9 cellular contexts compared by ENCODE assay signal in the genomic region with DNA sequence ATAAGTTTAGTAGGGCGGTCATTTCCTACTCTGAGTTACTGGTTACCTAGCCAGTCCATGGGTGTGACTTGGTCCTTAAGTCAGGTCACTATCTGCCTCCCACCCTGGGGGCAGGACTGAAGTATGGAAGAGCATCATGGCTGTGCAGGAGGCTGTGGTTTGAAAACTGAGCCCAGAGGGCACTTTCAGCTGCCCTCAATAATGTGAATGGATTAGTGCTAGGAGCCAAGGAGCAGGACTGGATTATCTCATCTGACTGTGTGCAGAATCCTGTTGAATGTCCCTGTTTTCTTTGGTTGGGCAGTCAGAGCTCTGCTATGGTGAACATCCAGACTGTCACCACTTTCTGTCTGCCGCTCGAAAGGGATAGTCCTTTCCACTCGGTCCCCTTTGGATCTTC. TPM values are rescaled to one million over a fixed set of nuclear protein-coding genes. Genes with fewer than 3 reads are reported as not detected.
DNase-seq lines count a peak whose midpoint lies in the region; ATAC-seq, FAIRE-seq and TF ChIP-seq lines count a peak whose summit lies in the region.
"Had no signal": no experiment of that assay in that cellular context is flagged by ENCODE, and none has a peak within 500 bp of the region (broad histone marks: within the 10 kb centered on the region; RNA-seq: fewer than 3 reads in every experiment).

No MANE protein-coding gene starts in this region.

- H3K79me2 ChIP-seq in HCT116 (ENCODE audit: insufficient read depth, low read length) (peaks cover 55% of the 10 kb centered on the region), mesendoderm (ENCODE audit: control insufficient read depth, insufficient read depth, low read length) (peaks cover 37% of the 10 kb centered on the region)

- peak overlapping the region in 1 of 2 experiments; percentile 96; a peak in 4 of 6 replicates for H3K27ac ChIP-seq in A549
- H3K27ac ChIP-seq in HCT116 (ENCODE audit: low read depth, low read length): no peak overlapping the region
- no peak overlapping the region for H3K27ac ChIP-seq in mesendoderm (ENCODE audit: low read depth, low read length)

- H3K23ac ChIP-seq in mesendoderm (ENCODE audit: low read length): no peak overlapping the region

- no peaks in the 10 kb centered on the region for H3K9me2 ChIP-seq in HCT116 (ENCODE audit: insufficient read depth)

- in situ Hi-C loops in astrocyte of the cerebellum (cut with HindIII; ENCODE audit: low sequenced_read_pairs): no loop called here

- peak overlapping the region; percentile 99 for H3K9ac ChIP-seq in HCT116 (ENCODE audit: low read length)
- peak overlapping the region; percentile 87 for H3K9ac ChIP-seq in mesendoderm (ENCODE audit: low read length)

- FAIRE-seq in A549 (lab: Jason Lieb, UNC): no peak
- FAIRE-seq: GM18507 had no signal

- TF ChIP-seq CTCF in A549 (IDR thresholded peaks at IDR 0.05): no peak
- TF ChIP-seq CTCF in HCT116 (IDR thresholded peaks at IDR 0.05 in 2 of 3, conservative IDR thresholded peaks at IDR 0.05 in 1 of 3; ENCODE audit: borderline replicate concordance in 1 of 3, insufficient read depth in 1 of 3, low read depth in 2 of 3, low read length in 2 of 3): no peak
- TF ChIP-seq CTCF in astrocyte of the cerebellum (IDR thresholded peaks at IDR 0.05; ENCODE audit: low read depth, low read length, missing control alignments): no peak

- H4K5ac ChIP-seq in mesendoderm (ENCODE audit: low read length): no peak overlapping the region

- POLR2A ChIA-PET in A549 (lab: Yijun Ruan, JAX): interaction anchor here (0.6 to 1.4 kb wide), 2 partner anchors 9 to 30 kb away, joined by 3 read pairs; no protein-coding TSS in a partner anchor
- POLR2A ChIA-PET in HCT116 (lab: Charles Lee): no interaction called here

- intact Hi-C loops in HCT116 (cut with micrococcal nuclease): loop anchor here (5.0 kb wide), 2 partner anchors 127 to 427 kb away; no protein-coding TSS in a partner anchor

- TF ChIP-seq EP300 in A549 (IDR thresholded peaks at IDR 0.05): no peak

- no peak overlapping the region for H3K18ac ChIP-seq in mesendoderm (ENCODE audit: low read length)

- H3K79me1 ChIP-seq in mesendoderm (ENCODE audit: low read length): peaks cover 4% of the 10 kb centered on the region

- no peak for ATAC-seq in A549
- ATAC-seq in HCT116: no peak
- ATAC-seq in HG03442 (IDR thresholded peaks at IDR 0.05; ENCODE audit: unreplicated experiment): no peak

- H3K36me3 ChIP-seq in HCT116 (ENCODE audit: control insufficient read depth in 1 of 2, insufficient read depth in 2 of 2, low read length in 2 of 2): peaks cover 13 to 17% of the 10 kb centered on the region in 2 experiments
- no peaks in the 10 kb centered on the region for H3K36me3 ChIP-seq in mesendoderm (ENCODE audit: control insufficient read depth, insufficient read depth, low read length)

- H3K27me3 ChIP-seq in HCT116 (ENCODE audit: insufficient read depth, low read length) (no peaks in the 10 kb centered on the region), mesendoderm (ENCODE audit: insufficient read depth, low read length, poor library complexity) (no peaks in the 10 kb centered on the region)

- H4K20me1 ChIP-seq in HCT116 (ENCODE audit: insufficient read depth): peaks cover 14% of the 10 kb centered on the region; the same call in 1 of the 2 replicates

- no TSS peak for BruUV-seq in HCT116 (replicated peaks; lab: Mats Ljungman, UMichigan)

- no peak overlapping the region for H2BK15ac ChIP-seq in mesendoderm (replicated peaks; ENCODE audit: low read depth)

- H2BK5ac ChIP-seq in mesendoderm (ENCODE audit: low read length): no peak overlapping the region

- DNase-seq in A549 (ENCODE audit: low read depth in 1 of 2, low spot score in 1 of 2) (no peak), HCT116 (ENCODE audit: low read depth, low spot score) (no peak), astrocyte of the cerebellum (ENCODE audit: low read depth) (no peak), mesendoderm (peak; percentile 34), mesenteric fat pad (ENCODE audit: low spot score) (no peak), HT-29 (ENCODE audit: low spot score) (no peak), DMS79 treated with DMSO at 0.1 percent for 48 hours (lab: John Stamatoyannopoulos, UW) (no peak)

- H2AK5ac ChIP-seq in mesendoderm (ENCODE audit: low read length): no peak overlapping the region

- H3K4ac ChIP-seq in mesendoderm (ENCODE audit: low read depth, low read length): no peak overlapping the region

- TF ChIP-seq POLR2A in A549 (IDR thresholded peaks at IDR 0.05; ENCODE audit: low read length) (no peak), HCT116 (IDR thresholded peaks at IDR 0.05; ENCODE audit: borderline replicate concordance, extremely low read depth, insufficient read depth, insufficient read length) (no peak)

- CTCF ChIA-PET in A549 (lab: Yijun Ruan, JAX): interaction anchor here (2.0 kb wide), 1 partner anchor 10 kb away, joined by 6 read pairs; no protein-coding TSS in a partner anchor
- CTCF ChIA-PET in HCT116 (lab: Charles Lee): no interaction called here

- RAD21 ChIA-PET in HCT116 (lab: Charles Lee; ENCODE audit: low non-redundant PET in 1 of 2, low total read pairs in 2 of 2, uncharacterized antibody in 2 of 2, unreplicated experiment in 2 of 2): no interaction called here

- H3K4me1 ChIP-seq in A549 (peaks cover 21% of the 10 kb centered on the region), HCT116 (ENCODE audit: control insufficient read depth in 1 of 2, insufficient read depth in 2 of 2, low read length in 2 of 2) (peaks cover 10 to 18% of the 10 kb centered on the region in 2 experiments; a peak in 3 of 4 replicates), mesendoderm (ENCODE audit: control insufficient read depth, low read depth, low read length) (peaks cover 6% of the 10 kb centered on the region)

- no peaks in the 10 kb centered on the region for H3K9me3 ChIP-seq in A549
- no peaks in the 10 kb centered on the region for H3K9me3 ChIP-seq in HCT116 (ENCODE audit: control insufficient read depth in 1 of 2, insufficient read depth in 1 of 2, low read depth in 1 of 2, low read length in 2 of 2)

- H3K4me2 ChIP-seq in A549 (peak overlapping the region; percentile 99), HCT116 (ENCODE audit: low read length) (peak overlapping the region; percentile 91), mesendoderm (ENCODE audit: low read length) (peak overlapping the region; percentile 89)

- TF ChIP-seq RAD21 in A549 (conservative IDR thresholded peaks at IDR 0.05 in 1 of 2, IDR thresholded peaks at IDR 0.05 in 1 of 2) (no peak), HCT116 (IDR thresholded peaks at IDR 0.05; ENCODE audit: low read depth) (no peak)

- no peak overlapping the region for H2BK120ac ChIP-seq in mesendoderm (ENCODE audit: low read depth, low read length)

- H3K4me3 ChIP-seq in A549 (peak overlapping the region; percentile 66), HCT116 (replicated peaks in 1 of 2; ENCODE audit: low read depth in 1 of 2, low read length in 2 of 2) (peak overlapping the region; percentile 88 to 97), astrocyte of the cerebellum (ENCODE audit: low read depth, low read length) (peak overlapping the region; percentile 81), mesendoderm (ENCODE audit: low read length) (no peak overlapping the region)

- 80% methylated on average over 4 of the region's 4 CpGs for WGBS in A549 (ENCODE audit: missing lambda C conversion rate)
- WGBS in mesendoderm (ENCODE audit: extremely low coverage, insufficient coverage, low lambda C conversion rate): no CpG with 5 or more reads among the region's 4 CpGs

- no peak overlapping the region for H2AFZ ChIP-seq in HCT116 (ENCODE audit: low read depth, low read length, poor library complexity, severe bottlenecking)

- no peak overlapping the region for H4K8ac ChIP-seq in mesendoderm (ENCODE audit: low read depth, low read length)

- peak overlapping the region; percentile 95 for H3K56ac ChIP-seq in mesendoderm (ENCODE audit: low read length)

TF ChIP-seq in A549, 52 proteins besides CTCF, POLR2A, EP300 and RAD21 (continues in another document):
- TF ChIP-seq ESRRA (IDR thresholded peaks at IDR 0.05; ENCODE audit: borderline replicate concordance, low read length) (no peak), EHF (CRISPR knock-in tag; IDR thresholded peaks at IDR 0.05) (no peak), ZFP36 (IDR thresholded peaks at IDR 0.05; ENCODE audit: borderline replicate concordance, partially characterized antibody) (no peak), NPAS2 (CRISPR knock-in tag; IDR thresholded peaks at IDR 0.05; ENCODE audit: borderline replicate concordance) (no peak), CHD2 (IDR thresholded peaks at IDR 0.05; ENCODE audit: low read length, partially characterized antibody) (no peak), ZNF302 (CRISPR knock-in tag; IDR thresholded peaks at IDR 0.05) (no peak), MAZ (IDR thresholded peaks at IDR 0.05; ENCODE audit: borderline replicate concordance, low read depth, low read length) (no peak), ZC3H11A (IDR thresholded peaks at IDR 0.05) (no peak), EHMT2 (IDR thresholded peaks at IDR 0.05; ENCODE audit: low read depth) (no peak), HEYL (CRISPR knock-in tag; IDR thresholded peaks at IDR 0.05) (no peak)

TF ChIP-seq in HCT116, 20 proteins besides CTCF, POLR2A, EP300 and RAD21 (continues in another document):
- TF ChIP-seq, protein P1, sequence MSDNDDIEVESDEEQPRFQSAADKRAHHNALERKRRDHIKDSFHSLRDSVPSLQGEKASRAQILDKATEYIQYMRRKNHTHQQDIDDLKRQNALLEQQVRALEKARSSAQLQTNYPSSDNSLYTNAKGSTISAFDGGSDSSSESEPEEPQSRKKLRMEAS (IDR thresholded peaks at IDR 0.05): no peak
- no peak for TF ChIP-seq EZH2 (IDR thresholded peaks at IDR 0.05)
- TF ChIP-seq SP1 (IDR thresholded peaks at IDR 0.05; ENCODE audit: low read depth): no peak

RNA-seq across cellular contexts. Expression of gene ATXN7L3B, which starts 1.6 kb away (rescaled TPM):
- polyA plus RNA-seq in A549 (2011; rRNA removed) (28.8 and 32.8 TPM in 2 replicates), A549 (2017; fragmentation: RNase III; extraction: RNeasy Plus Mini Kit Qiagen cat#74134 plus additional on column Dnase treatment) (16.7 to 18.2 TPM (median 18.1 TPM) in 3 replicates)
- 7.7 and 9.7 TPM in 2 replicates for polyA plus RNA-seq in A549 (2012; cell fraction: cytosol; rRNA removed)
- polyA plus RNA-seq in A549 (2012; cell fraction: nucleus; rRNA removed): 5.2 and 8.9 TPM in 2 replicates
- polyA minus RNA-seq in A549 (2011; rRNA and poly(A)+ RNA removed): 29.5 and 30.2 TPM in 2 replicates
- total RNA-seq in HCT116 (2021; ENCODE audit: unreplicated experiment) (28.1 TPM), mesenteric fat pad (17.0 TPM)
- polyA plus RNA-seq in HCT116 (2012): 17.1 and 20.5 TPM in 2 replicates
- 26.6 TPM for polyA plus RNA-seq in mesendoderm (2013, experiment 1 of 2)
- 25.8 TPM for polyA plus RNA-seq in mesendoderm (2013, experiment 2 of 2)
- total RNA-seq in HT-29 (2014; rRNA removed; shearing (Covaris generic)): 16.4 and 19.0 TPM in 2 replicates
